ENCODE assay signal across 1 cellular context in the genomic region with DNA sequence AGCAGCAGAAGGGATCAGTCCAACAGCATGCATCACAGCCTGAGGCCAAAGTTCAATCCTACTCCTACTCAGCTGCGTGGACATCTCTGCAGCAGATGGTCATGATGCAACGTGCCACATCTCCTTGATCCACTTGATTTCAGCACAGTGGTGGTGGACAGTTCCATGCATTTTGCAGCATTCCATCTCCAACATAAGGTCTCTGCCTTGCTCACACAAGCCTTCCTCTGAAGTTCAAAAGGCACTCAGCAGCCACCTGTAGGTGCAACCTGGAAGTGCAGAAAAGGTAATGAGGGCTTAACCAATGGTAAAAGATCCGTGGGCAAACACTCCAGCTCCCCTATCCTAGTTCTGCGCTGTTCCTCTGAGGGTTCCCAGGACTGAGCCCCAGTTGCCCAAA.
A peak's percentile ranks its signal among the peaks of the same experiment; 100 is the strongest.
TF ChIP-seq lines count a peak whose summit lies in the region.

No MANE protein-coding gene starts in this region.

TF ChIP-seq in HepG2, 621 proteins besides CTCF, POLR2A, EP300 and RAD21 (continued from another document and continues in another):
- TF ChIP-seq JUND (CRISPR knock-in tag; IDR thresholded peaks at IDR 0.05) (no peak), ZNF781 (CRISPR knock-in tag; IDR thresholded peaks at IDR 0.05; ENCODE audit: borderline replicate concordance, not compliant biosample characterization) (no peak), MLLT10 (CRISPR knock-in tag; IDR thresholded peaks at IDR 0.05) (no peak), ZNF609 (CRISPR knock-in tag; IDR thresholded peaks at IDR 0.05; ENCODE audit: borderline replicate concordance) (no peak), MTA3 (CRISPR knock-in tag; IDR thresholded peaks at IDR 0.05) (no peak), ARID5B (CRISPR knock-in tag; IDR thresholded peaks at IDR 0.05) (peak; percentile 19; the same call in 1 of the 2 replicates), ZNF788 (CRISPR knock-in tag; IDR thresholded peaks at IDR 0.05; ENCODE audit: borderline replicate concordance) (no peak), ZKSCAN8 (CRISPR knock-in tag; IDR thresholded peaks at IDR 0.05; ENCODE audit: borderline replicate concordance) (no peak), NCOA1 (CRISPR knock-in tag; IDR thresholded peaks at IDR 0.05) (no peak), PHF5A (CRISPR knock-in tag; IDR thresholded peaks at IDR 0.05; ENCODE audit: low read depth, unreplicated experiment) (no peak), ZNF713 (CRISPR knock-in tag; IDR thresholded peaks at IDR 0.05) (no peak), NR2F6 (IDR thresholded peaks at IDR 0.05) (no peak), NR2F6 (CRISPR knock-in tag; IDR thresholded peaks at IDR 0.05) (no peak), SIN3B (IDR thresholded peaks at IDR 0.05; ENCODE audit: low read length) (no peak), ZNF777 (CRISPR knock-in tag; IDR thresholded peaks at IDR 0.05) (no peak), ZIK1 (CRISPR knock-in tag; IDR thresholded peaks at IDR 0.05; ENCODE audit: borderline replicate concordance, low read depth) (no peak), ARHGAP35 (CRISPR knock-in tag; IDR thresholded peaks at IDR 0.05; ENCODE audit: borderline replicate concordance) (no peak), MYNN (CRISPR knock-in tag; IDR thresholded peaks at IDR 0.05; ENCODE audit: low read depth) (no peak), ZSCAN12 (CRISPR knock-in tag; IDR thresholded peaks at IDR 0.05) (no peak), ZNF790 (CRISPR knock-in tag; IDR thresholded peaks at IDR 0.05; ENCODE audit: borderline replicate concordance) (no peak), ZBTB34 (CRISPR knock-in tag; IDR thresholded peaks at IDR 0.05) (no peak), TEAD3 (CRISPR knock-in tag; optimal IDR thresholded peaks at IDR 0.05; ENCODE audit: borderline replicate concordance) (peak; percentile 77), IKZF5 (CRISPR knock-in tag; IDR thresholded peaks at IDR 0.05) (no peak), ZNF275 (CRISPR knock-in tag; IDR thresholded peaks at IDR 0.05; ENCODE audit: borderline replicate concordance) (no peak), SAFB2 (CRISPR knock-in tag; IDR thresholded peaks at IDR 0.05; ENCODE audit: borderline replicate concordance, low read depth) (no peak), SMAD1 (CRISPR knock-in tag; IDR thresholded peaks at IDR 0.05; ENCODE audit: borderline replicate concordance, low read depth) (no peak), KDM5B (CRISPR knock-in tag; IDR thresholded peaks at IDR 0.05; ENCODE audit: borderline replicate concordance) (no peak), RNF219 (CRISPR knock-in tag; IDR thresholded peaks at IDR 0.05) (no peak), ZNF329 (CRISPR knock-in tag; IDR thresholded peaks at IDR 0.05; ENCODE audit: low read depth) (no peak), ZNF331 (CRISPR knock-in tag; IDR thresholded peaks at IDR 0.05) (0 out of 2 replicates have a peak, but pooled peaks have one; percentile 13)
- TF ChIP-seq, protein P1, sequence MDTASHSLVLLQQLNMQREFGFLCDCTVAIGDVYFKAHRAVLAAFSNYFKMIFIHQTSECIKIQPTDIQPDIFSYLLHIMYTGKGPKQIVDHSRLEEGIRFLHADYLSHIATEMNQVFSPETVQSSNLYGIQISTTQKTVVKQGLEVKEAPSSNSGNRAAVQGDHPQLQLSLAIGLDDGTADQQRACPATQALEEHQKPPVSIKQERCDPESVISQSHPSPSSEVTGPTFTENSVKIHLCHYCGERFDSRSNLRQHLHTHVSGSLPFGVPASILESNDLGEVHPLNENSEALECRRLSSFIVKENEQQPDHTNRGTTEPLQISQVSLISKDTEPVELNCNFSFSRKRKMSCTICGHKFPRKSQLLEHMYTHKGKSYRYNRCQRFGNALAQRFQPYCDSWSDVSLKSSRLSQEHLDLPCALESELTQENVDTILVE (CRISPR knock-in tag; IDR thresholded peaks at IDR 0.05), result no peak
- TF ChIP-seq, protein P2, sequence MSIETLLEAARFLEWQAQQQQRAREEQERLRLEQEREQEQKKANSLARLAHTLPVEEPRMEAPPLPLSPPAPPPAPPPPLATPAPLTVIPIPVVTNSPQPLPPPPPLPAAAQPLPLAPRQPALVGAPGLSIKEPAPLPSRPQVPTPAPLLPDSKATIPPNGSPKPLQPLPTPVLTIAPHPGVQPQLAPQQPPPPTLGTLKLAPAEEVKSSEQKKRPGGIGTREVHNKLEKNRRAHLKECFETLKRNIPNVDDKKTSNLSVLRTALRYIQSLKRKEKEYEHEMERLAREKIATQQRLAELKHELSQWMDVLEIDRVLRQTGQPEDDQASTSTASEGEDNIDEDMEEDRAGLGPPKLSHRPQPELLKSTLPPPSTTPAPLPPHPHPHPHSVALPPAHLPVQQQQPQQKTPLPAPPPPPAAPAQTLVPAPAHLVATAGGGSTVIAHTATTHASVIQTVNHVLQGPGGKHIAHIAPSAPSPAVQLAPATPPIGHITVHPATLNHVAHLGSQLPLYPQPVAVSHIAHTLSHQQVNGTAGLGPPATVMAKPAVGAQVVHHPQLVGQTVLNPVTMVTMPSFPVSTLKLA (IDR thresholded peaks at IDR 0.05), result no peak
- TF ChIP-seq, protein P3, sequence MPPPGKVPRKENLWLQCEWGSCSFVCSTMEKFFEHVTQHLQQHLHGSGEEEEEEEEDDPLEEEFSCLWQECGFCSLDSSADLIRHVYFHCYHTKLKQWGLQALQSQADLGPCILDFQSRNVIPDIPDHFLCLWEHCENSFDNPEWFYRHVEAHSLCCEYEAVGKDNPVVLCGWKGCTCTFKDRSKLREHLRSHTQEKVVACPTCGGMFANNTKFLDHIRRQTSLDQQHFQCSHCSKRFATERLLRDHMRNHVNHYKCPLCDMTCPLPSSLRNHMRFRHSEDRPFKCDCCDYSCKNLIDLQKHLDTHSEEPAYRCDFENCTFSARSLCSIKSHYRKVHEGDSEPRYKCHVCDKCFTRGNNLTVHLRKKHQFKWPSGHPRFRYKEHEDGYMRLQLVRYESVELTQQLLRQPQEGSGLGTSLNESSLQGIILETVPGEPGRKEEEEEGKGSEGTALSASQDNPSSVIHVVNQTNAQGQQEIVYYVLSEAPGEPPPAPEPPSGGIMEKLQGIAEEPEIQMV (CRISPR knock-in tag; IDR thresholded peaks at IDR 0.05; ENCODE audit: low read depth), result no peak
- TF ChIP-seq, protein P4, sequence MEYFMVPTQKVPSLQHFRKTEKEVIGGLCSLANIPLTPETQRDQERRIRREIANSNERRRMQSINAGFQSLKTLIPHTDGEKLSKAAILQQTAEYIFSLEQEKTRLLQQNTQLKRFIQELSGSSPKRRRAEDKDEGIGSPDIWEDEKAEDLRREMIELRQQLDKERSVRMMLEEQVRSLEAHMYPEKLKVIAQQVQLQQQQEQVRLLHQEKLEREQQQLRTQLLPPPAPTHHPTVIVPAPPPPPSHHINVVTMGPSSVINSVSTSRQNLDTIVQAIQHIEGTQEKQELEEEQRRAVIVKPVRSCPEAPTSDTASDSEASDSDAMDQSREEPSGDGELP (IDR thresholded peaks at IDR 0.05; ENCODE audit: borderline replicate concordance, low read depth), result peak; percentile 41; the same call in 1 of the 2 replicates
- TF ChIP-seq, protein P5, sequence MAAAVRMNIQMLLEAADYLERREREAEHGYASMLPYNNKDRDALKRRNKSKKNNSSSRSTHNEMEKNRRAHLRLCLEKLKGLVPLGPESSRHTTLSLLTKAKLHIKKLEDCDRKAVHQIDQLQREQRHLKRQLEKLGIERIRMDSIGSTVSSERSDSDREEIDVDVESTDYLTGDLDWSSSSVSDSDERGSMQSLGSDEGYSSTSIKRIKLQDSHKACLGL (CRISPR knock-in tag; IDR thresholded peaks at IDR 0.05), result no peak
